In the genomic region with DNA sequence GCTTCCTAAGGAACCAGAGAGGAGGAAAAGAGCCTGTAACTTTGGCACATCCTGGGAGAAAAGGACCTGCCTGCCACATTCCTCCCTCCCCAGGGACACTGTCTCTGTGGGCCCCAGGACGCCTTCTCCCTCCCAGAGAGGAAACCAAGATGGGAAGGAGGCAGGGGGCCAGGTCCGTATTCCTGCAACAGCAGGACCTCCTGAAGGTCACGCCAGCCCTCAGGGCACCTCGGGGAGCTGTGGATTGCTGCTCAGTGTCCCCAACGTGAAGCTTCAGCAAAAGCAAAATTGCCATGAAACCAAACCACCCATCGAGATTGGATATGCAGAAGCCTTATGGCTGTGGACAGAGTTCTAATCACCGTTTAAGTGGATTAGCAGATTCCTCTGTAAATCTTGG, we compare ENCODE assay signal across 20 cellular contexts.
DNase-seq lines count a peak whose midpoint lies in the region; ATAC-seq, FAIRE-seq and TF ChIP-seq lines count a peak whose summit lies in the region.
"Had no signal": no experiment of that assay in that cellular context is flagged by ENCODE, and none has a peak within 500 bp of the region (broad histone marks: within the 10 kb centered on the region; RNA-seq: fewer than 3 reads in every experiment).

No MANE protein-coding gene starts in this region.

- DNase-seq in natural killer cell treated with Interleukin-12 subunit alpha and Interleukin-12 subunit beta and Interleukin-15 and Interleukin-18, amount 100 ng/mL, for 72 hours (ENCODE audit: low spot score): peak; percentile 60
- no peak for DNase-seq in natural killer cell
- DNase-seq in H7: peak; percentile 21
- peak; percentile 51 for DNase-seq in kidney
- no peak for DNase-seq in activated CD4-positive, alpha-beta T cell treated with anti-CD3 and anti-CD28 coated beads for 48 hours
- DNase-seq in dorsolateral prefrontal cortex: no peak
- DNase-seq: 8988T; CD4-positive, alpha-beta memory T cell; DMS79 treated with DMSO at 0.1 percent for 48 hours; GF-D8; GM23248; HCEC 1CT; HFFc6; IMR-90 had no signal

- no peaks in the 10 kb centered on the region for H3K4me1 Mint-ChIP-seq in natural killer cell treated with Interleukin-12 subunit alpha and Interleukin-12 subunit beta and Interleukin-15 and Interleukin-18, amount 100 ng/mL, for 72 hours (ENCODE audit: low read depth in 2 of 2)
- H3K4me1 Mint-ChIP-seq in natural killer cell: no peaks in the 10 kb centered on the region
- H3K4me1 Mint-ChIP-seq: B cell; CD4-positive, alpha-beta memory T cell had no signal

- H3K36me3 Mint-ChIP-seq in natural killer cell treated with Interleukin-12 subunit alpha and Interleukin-12 subunit beta and Interleukin-15 and Interleukin-18, amount 100 ng/mL, for 72 hours: no peaks in the 10 kb centered on the region
- H3K36me3 Mint-ChIP-seq in natural killer cell: peaks cover 7% of the 10 kb centered on the region

- no peak overlapping the region for H3K9ac ChIP-seq in kidney (ENCODE audit: low read length in 2 of 2)
- H3K9ac ChIP-seq: GM23248 had no signal

- no peaks in the 10 kb centered on the region for H3K9me3 Mint-ChIP-seq in natural killer cell treated with Interleukin-12 subunit alpha and Interleukin-12 subunit beta and Interleukin-15 and Interleukin-18, amount 100 ng/mL, for 72 hours
- H3K9me3 Mint-ChIP-seq in natural killer cell: peaks cover 2 to 5% of the 10 kb centered on the region in 2 donors

- intact Hi-C loops in natural killer cell (cut with micrococcal nuclease): no loop called here
- intact Hi-C loops in kidney (cut with DNase I): no loop called here
- intact Hi-C loops in dorsolateral prefrontal cortex (cut with DNase I): no loop called here

- H3K4me1 ChIP-seq in kidney (ENCODE audit: control insufficient read depth in 1 of 2, insufficient read depth in 1 of 2, low read depth in 1 of 2, low read length in 2 of 2): no peaks in the 10 kb centered on the region

- no peaks in the 10 kb centered on the region for H3K9me3 ChIP-seq in kidney (ENCODE audit: control insufficient read depth in 1 of 2, low read length in 2 of 2)

- no peak for FAIRE-seq in kidney (lab: Jason Lieb, UNC)
- FAIRE-seq: GM19239, HTR-8/SVneo, K562 had no signal

- H3K27me3 Mint-ChIP-seq in natural killer cell treated with Interleukin-12 subunit alpha and Interleukin-12 subunit beta and Interleukin-15 and Interleukin-18, amount 100 ng/mL, for 72 hours: peaks cover 0 to under 1% of the 10 kb centered on the region in 2 donors
- no peaks in the 10 kb centered on the region for H3K27me3 Mint-ChIP-seq in natural killer cell (ENCODE audit: low read depth in 2 of 2)

- TF ChIP-seq CTCF in natural killer cell (IDR thresholded peaks at IDR 0.05): no peak
- no peak for TF ChIP-seq CTCF in kidney (IDR thresholded peaks at IDR 0.05; ENCODE audit: borderline replicate concordance, extremely low read depth, insufficient read depth)
- no peak for TF ChIP-seq CTCF in dorsolateral prefrontal cortex (IDR thresholded peaks at IDR 0.05 in 54 of 56, conservative IDR thresholded peaks at IDR 0.05 in 2 of 56; ENCODE audit: low read depth in 1 of 56, partially characterized antibody in 56 of 56)

- no peak overlapping the region for H3K27ac Mint-ChIP-seq in natural killer cell treated with Interleukin-12 subunit alpha and Interleukin-12 subunit beta and Interleukin-15 and Interleukin-18, amount 100 ng/mL, for 72 hours
- H3K27ac Mint-ChIP-seq in natural killer cell: no peak overlapping the region
- H3K27ac Mint-ChIP-seq: B cell; CD4-positive, alpha-beta memory T cell; HFFc6 had no signal

- no peak overlapping the region for H3K27ac ChIP-seq in kidney (ENCODE audit: low read depth in 2 of 2, low read length in 2 of 2)
- H3K27ac ChIP-seq in dorsolateral prefrontal cortex: no peak overlapping the region
- H3K27ac ChIP-seq: C4-2B, GM23248 had no signal

- H3K27me3 ChIP-seq in H7 (ENCODE audit: control insufficient read depth, insufficient read depth, low read length): no peaks in the 10 kb centered on the region
- H3K27me3 ChIP-seq in dorsolateral prefrontal cortex: peaks cover 0 to 5% (median 0%) of the 10 kb centered on the region in 45 donors

- H3K36me3 ChIP-seq in H7 (replicated peaks; ENCODE audit: control insufficient read depth, insufficient read depth, low read length) (peaks cover 2% of the 10 kb centered on the region), kidney (ENCODE audit: control insufficient read depth in 1 of 2, insufficient read depth in 2 of 2, low read length in 2 of 2) (peaks cover 0 to 3% of the 10 kb centered on the region in 2 donors)

- no peak overlapping the region for H3K4me3 ChIP-seq in H7 (ENCODE audit: insufficient read depth, low read depth, low read length)
- no peak overlapping the region for H3K4me3 ChIP-seq in kidney (ENCODE audit: low read length in 2 of 2)
- no peak overlapping the region for H3K4me3 ChIP-seq in dorsolateral prefrontal cortex
- H3K4me3 ChIP-seq: GM23248, K562 had no signal

- H3K4me3 Mint-ChIP-seq in natural killer cell treated with Interleukin-12 subunit alpha and Interleukin-12 subunit beta and Interleukin-15 and Interleukin-18, amount 100 ng/mL, for 72 hours: no peak overlapping the region
- no peak overlapping the region for H3K4me3 Mint-ChIP-seq in natural killer cell
- H3K4me3 Mint-ChIP-seq: B cell; CD4-positive, alpha-beta memory T cell; HFFc6 had no signal

- no peak for ATAC-seq in natural killer cell treated with Interleukin-12 subunit alpha and Interleukin-12 subunit beta and Interleukin-15 and Interleukin-18, amount 100 ng/mL, for 72 hours
- ATAC-seq in natural killer cell: no peak
- ATAC-seq in GM18909 (IDR thresholded peaks at IDR 0.05; ENCODE audit: poor library complexity, unreplicated experiment): no peak
- ATAC-seq: K562 had no signal

Comparison
In these comparisons a context has a peak if more than half of its experiments do, and no peak if none do; other contexts are left out.
1. DNase-seq: peak in natural killer cell treated with Interleukin-12 subunit alpha and Interleukin-12 subunit beta and Interleukin-15 and Interleukin-18, amount 100 ng/mL, for 72 hours (single experiment), H7 (single experiment) and kidney (single experiment); none in natural killer cell (single experiment), activated CD4-positive, alpha-beta T cell treated with anti-CD3 and anti-CD28 coated beads for 48 hours (single experiment) and dorsolateral prefrontal cortex (0 of 10).